In genomic region chr11:72111803-72112540, GRCh38 we compare ENCODE assay signal across 8 cellular contexts. TPM values are rescaled to one million over a fixed set of nuclear protein-coding genes. Genes with fewer than 3 reads are reported as not detected.
DNase-seq lines count a peak whose midpoint lies in the region; ATAC-seq and TF ChIP-seq lines count a peak whose summit lies in the region.

No MANE protein-coding gene starts in this region.

- H3K4me1 ChIP-seq in IMR-90 (ENCODE audit: control insufficient read depth, insufficient read depth, low read length) (peaks cover 8% of the 10 kb centered on the region; the same call in 1 of the 2 replicates), OCI-LY7 (ENCODE audit: insufficient read depth, low read length, poor library complexity, severe bottlenecking) (peaks cover 19% of the 10 kb centered on the region), esophagus squamous epithelium (peaks cover 0 to 21% (median 8%) of the 10 kb centered on the region in 3 donors), muscle layer of duodenum (ENCODE audit: control insufficient read depth in 1 of 2, insufficient read depth in 2 of 2, low read length in 2 of 2) (peaks cover 6% of the 10 kb centered on the region in 2 donors)

- in situ Hi-C loops in IMR-90 (cut with MboI; ENCODE audit: low sequenced_read_pairs): no loop called here

- peak overlapping the region; percentile 82 for H4K5ac ChIP-seq in IMR-90 (ENCODE audit: low read depth, low read length)

- H3K27ac ChIP-seq in IMR-90 (ENCODE audit: insufficient read depth, low read length) (peak overlapping the region; percentile 90), OCI-LY7 (ENCODE audit: low read depth, low read length, poor library complexity, severe bottlenecking) (peak overlapping the region; percentile 78), esophagus squamous epithelium (peak overlapping the region; percentile 89 to 99 (median 98)), muscle layer of duodenum (ENCODE audit: low read length) (peak overlapping the region; percentile 100)

- H3K36me3 ChIP-seq in IMR-90 (ENCODE audit: control insufficient read depth, insufficient read depth, low read length) (no peaks in the 10 kb centered on the region; the same call in 1 of the 2 replicates), OCI-LY7 (ENCODE audit: insufficient read depth, low read length) (peaks cover 8% of the 10 kb centered on the region; the same call in 1 of the 2 replicates), esophagus squamous epithelium (peaks cover 0 to 36% (median 0%) of the 10 kb centered on the region in 3 donors), muscle layer of duodenum (ENCODE audit: control insufficient read depth in 1 of 2, insufficient read depth in 2 of 2, low read length in 2 of 2) (peaks cover 3 to 15% of the 10 kb centered on the region in 2 donors)

- peak overlapping the region; percentile 95 for H2BK5ac ChIP-seq in IMR-90 (ENCODE audit: low read depth, low read length, poor library complexity, severe bottlenecking)

- H3K9me3 ChIP-seq in IMR-90 (ENCODE audit: control insufficient read depth, insufficient read depth, low read length) (no peaks in the 10 kb centered on the region), OCI-LY7 (ENCODE audit: low read length) (no peaks in the 10 kb centered on the region), esophagus squamous epithelium (no peaks in the 10 kb centered on the region), muscle layer of duodenum (ENCODE audit: control insufficient read depth in 1 of 2, low read length in 2 of 2) (no peaks in the 10 kb centered on the region)

- H2AK5ac ChIP-seq in IMR-90 (ENCODE audit: low read depth, low read length): peak overlapping the region; percentile 83

- peak overlapping the region; percentile 99 for H3K14ac ChIP-seq in IMR-90 (replicated peaks; ENCODE audit: low read depth, low read length)

- H3K27me3 ChIP-seq in IMR-90 (ENCODE audit: control insufficient read depth, insufficient read depth, low read length) (no peaks in the 10 kb centered on the region), esophagus squamous epithelium (no peaks in the 10 kb centered on the region), muscle layer of duodenum (ENCODE audit: low read depth, low read length) (no peaks in the 10 kb centered on the region)

- H2BK20ac ChIP-seq in IMR-90 (ENCODE audit: low read depth, low read length): peak overlapping the region; percentile 94

- TSS peak; percentile 90 for BruUV-seq in IMR-90 (replicated peaks; lab: Mats Ljungman, UMichigan)
- BruUV-seq in OCI-LY7 (replicated peaks; lab: Mats Ljungman, UMichigan): TSS peak; percentile 87

- H4K8ac ChIP-seq in IMR-90 (ENCODE audit: low read depth in 2 of 2, low read length in 2 of 2): peak overlapping the region; percentile 96 to 99

- intact Hi-C loops in IMR-90 (cut with micrococcal nuclease) (no loop called here), OCI-LY7 (cut with micrococcal nuclease; ENCODE audit: unreplicated experiment) (loop anchor here (1.0 kb wide), 2 partner anchors 9 to 111 kb away; partner anchors contain the start of gene LAMTOR1), esophagus squamous epithelium (cut with DNase I) (no loop called here)

- H3K9ac ChIP-seq in IMR-90 (ENCODE audit: low read depth, low read length): peak overlapping the region; percentile 94

- H3K4me2 ChIP-seq in IMR-90 (ENCODE audit: low read depth, low read length): peak overlapping the region; percentile 84
- peak overlapping the region; percentile 93 for H3K4me2 ChIP-seq in OCI-LY7 (ENCODE audit: low read length)

- H3K4me3 ChIP-seq in IMR-90 (ENCODE audit: insufficient read depth, low read depth, low read length) (peak overlapping the region; percentile 54), OCI-LY7 (ENCODE audit: low read depth, low read length, poor library complexity, severe bottlenecking) (peak overlapping the region; percentile 76), esophagus squamous epithelium (peak overlapping the region; percentile 47 to 79 (median 72)), muscle layer of duodenum (ENCODE audit: low read depth in 1 of 2, low read length in 2 of 2) (peak overlapping the region; percentile 61 to 87)

- ATAC-seq in GM21529 (IDR thresholded peaks at IDR 0.05; ENCODE audit: unreplicated experiment) (peak; percentile 87), IMR-90 (ENCODE audit: low read depth) (peak; percentile 95)

- H2BK15ac ChIP-seq in IMR-90 (ENCODE audit: low read depth, low read length): peak overlapping the region; percentile 89; the same call in 2 of the 3 replicates

- POLR2A ChIA-PET in IMR-90 (lab: Charles Lee; ENCODE audit: unreplicated experiment) (interaction anchor here (1.0 kb wide), 1 partner anchor 9 kb away, joined by 4 read pairs; the partner anchor contains the start of gene LAMTOR1), OCI-LY7 (lab: Charles Lee) (interaction anchor here (1.3 to 1.6 kb wide), 3 partner anchors 10 to 73 kb away, joined by 4 to 7 read pairs (median 6); no protein-coding TSS in a partner anchor)

- H4K91ac ChIP-seq in IMR-90 (ENCODE audit: insufficient read depth, low read depth, low read length): peak overlapping the region; percentile 96

- peak overlapping the region; percentile 96 for H2AFZ ChIP-seq in IMR-90 (replicated peaks; ENCODE audit: low read length, poor library complexity)
- H2AFZ ChIP-seq in OCI-LY7 (ENCODE audit: low read length): peak overlapping the region; percentile 60; the same call in 1 of the 2 replicates

- peak overlapping the region; percentile 99 for H3K56ac ChIP-seq in IMR-90 (ENCODE audit: extremely low read depth, insufficient read depth, low read length)

- peak overlapping the region; percentile 98 for H2BK120ac ChIP-seq in IMR-90 (ENCODE audit: low read depth, low read length)

- H3K9me2 ChIP-seq in OCI-LY7 (ENCODE audit: insufficient read depth, low read length): no peaks in the 10 kb centered on the region

- peaks cover 14% of the 10 kb centered on the region for H3K9me1 ChIP-seq in IMR-90 (ENCODE audit: insufficient read depth, low read length)

- 0% methylated on average over 15 of the region's 29 CpGs; no CpG with 5 or more reads in 1 of the 2 experiments for WGBS in IMR-90 (ENCODE audit: extremely low coverage in 2 of 2, insufficient read length in 1 of 2), 2 experiments
- 0 to 1% methylated on average over 16 to 28 of the region's 29 CpGs for WGBS in esophagus squamous epithelium, 2 donors

- no peak for TF ChIP-seq CTCF in IMR-90 (conservative IDR thresholded peaks at IDR 0.05; ENCODE audit: low read depth, low read length)
- TF ChIP-seq CTCF in OCI-LY7 (conservative IDR thresholded peaks at IDR 0.05; ENCODE audit: low read length): no peak
- no peak for TF ChIP-seq CTCF in esophagus squamous epithelium (IDR thresholded peaks at IDR 0.05)

- dilution Hi-C loops in IMR-90 (cut with HindIII; ENCODE audit: low sequenced_read_pairs, unreplicated experiment): no loop called here

- TF ChIP-seq POLR2A in IMR-90 (IDR thresholded peaks at IDR 0.05; ENCODE audit: low read depth, low read length): peak; percentile 82
- TF ChIP-seq POLR2A in esophagus squamous epithelium (IDR thresholded peaks at IDR 0.05): peak in 3 of 4 donors; percentile 88 to 98 (median 92)

- TF ChIP-seq RAD21 in IMR-90 (IDR thresholded peaks at IDR 0.05; ENCODE audit: low read length): no peak

- H4K20me1 ChIP-seq in IMR-90 (ENCODE audit: insufficient read depth, low read length) (no peaks in the 10 kb centered on the region), OCI-LY7 (ENCODE audit: insufficient read depth, low read length) (no peaks in the 10 kb centered on the region)

- no peaks in the 10 kb centered on the region; the same call in 1 of the 2 replicates for H3K79me2 ChIP-seq in OCI-LY7 (ENCODE audit: insufficient read depth, low read depth, low read length)

- CTCF ChIA-PET in IMR-90 (lab: Yijun Ruan, JAX): interaction anchor here (0.7 to 1.8 kb wide), 2 partner anchors 32 to 87 kb away, joined by 3 to 6 read pairs; no protein-coding TSS in a partner anchor
- CTCF ChIA-PET in OCI-LY7 (lab: Charles Lee; ENCODE audit: unreplicated experiment): interaction anchor here (1.2 kb wide), 1 partner anchor 87 kb away, joined by 5 read pairs; no protein-coding TSS in a partner anchor

- DNase-seq in DMS53 (lab: John Stamatoyannopoulos, UW) (peak; percentile 100), IMR-90 (peak; percentile 99), OCI-LY7 (ENCODE audit: low spot score) (peak; percentile 99), esophagus squamous epithelium (lab: John Stamatoyannopoulos, UW) (peak; percentile 89)
- peak; percentile 91 for DNase-seq in activated T-cell treated with anti-CD3 and anti-CD28 coated beads, Interleukin-2, amount 50 U/mL, for 48 hours
- peak; percentile 74 to 84 for DNase-seq in stimulated activated CD8-positive, alpha-beta memory T cell treated with anti-CD3 and anti-CD28 coated beads, Interleukin-7, amount 100 ng/mL, for 4 hours (ENCODE audit: low read depth in 2 of 2)

- peak overlapping the region; percentile 94 for H2AK9ac ChIP-seq in IMR-90 (replicated peaks; ENCODE audit: low read depth, low read length, poor library complexity)

- H3K23ac ChIP-seq in IMR-90 (ENCODE audit: low read depth, low read length): peak overlapping the region; percentile 100

- H3K79me1 ChIP-seq in IMR-90 (ENCODE audit: low read depth in 1 of 2, low read length in 2 of 2): peaks cover 0 to 20% of the 10 kb centered on the region in 2 experiments; a peak in 2 of 4 replicates

- H3K18ac ChIP-seq in IMR-90 (ENCODE audit: low read depth, low read length): peak overlapping the region; percentile 85

- H3K4ac ChIP-seq in IMR-90 (ENCODE audit: low read depth, low read length): peak overlapping the region; percentile 99

RNA-seq across cellular contexts. Expression of gene ANAPC15, which starts 0.5 kb away (rescaled TPM):
- 66.3 and 108 TPM in 2 replicates for total RNA-seq in IMR-90 (2012; rRNA removed)
- 78.7 and 84.2 TPM in 2 replicates for polyA plus RNA-seq in IMR-90 (2012; rRNA removed)
- 46.5 and 88.3 TPM in 2 replicates for polyA plus RNA-seq in IMR-90 (2012; cell fraction: cytosol; rRNA removed)
- polyA plus RNA-seq in IMR-90 (2012; cell fraction: nucleus; rRNA removed; ENCODE audit: low replicate concordance): 15.0 and 38.6 TPM in 2 replicates
- 48.2 and 77.7 TPM in 2 replicates for total RNA-seq in OCI-LY7 (2014; rRNA removed; shearing (Covaris generic))
- 61.2 and 62.4 TPM in 2 replicates for total RNA-seq in OCI-LY7 (2022)
- total RNA-seq in esophagus squamous epithelium: 10 to 100 TPM; 17.7 to 35.3 (median 23.5) TPM

RNA-seq across cellular contexts. Expression of gene TOMT, which starts 6.2 kb away (rescaled TPM):
- total RNA-seq in IMR-90 (2012; rRNA removed): not detected in 2 replicates
- not detected in 2 replicates for polyA plus RNA-seq in IMR-90 (2012; rRNA removed)
- 0.05 TPM in 1 of 2 replicates, not detected in the other for polyA plus RNA-seq in IMR-90 (2012; cell fraction: cytosol; rRNA removed)
- 0.39 and 0.64 TPM in 2 replicates for polyA plus RNA-seq in IMR-90 (2012; cell fraction: nucleus; rRNA removed; ENCODE audit: low replicate concordance)
- total RNA-seq in OCI-LY7 (2014; rRNA removed; shearing (Covaris generic)): not detected in 2 replicates
- not detected in 2 replicates for total RNA-seq in OCI-LY7 (2022)
- total RNA-seq in esophagus squamous epithelium: not detected

RNA-seq across cellular contexts. Expression of gene LAMTOR1, which starts 8.9 kb away (rescaled TPM):
- total RNA-seq in IMR-90 (2012; rRNA removed) (118 and 137 TPM in 2 replicates), OCI-LY7 (2022) (58.6 and 61.8 TPM in 2 replicates), esophagus squamous epithelium (10 to 100 TPM; 80.1 to 99.1 (median 97.7) TPM)
- polyA plus RNA-seq in IMR-90 (2012; rRNA removed): 126 and 131 TPM in 2 replicates
- 138 and 178 TPM in 2 replicates for polyA plus RNA-seq in IMR-90 (2012; cell fraction: cytosol; rRNA removed)
- polyA plus RNA-seq in IMR-90 (2012; cell fraction: nucleus; rRNA removed; ENCODE audit: low replicate concordance): 55.2 and 81.9 TPM in 2 replicates
- 50.7 and 64.1 TPM in 2 replicates for total RNA-seq in OCI-LY7 (2014; rRNA removed; shearing (Covaris generic))

RNA-seq across cellular contexts. Expression of gene FOLR3, which starts 23.6 kb away (rescaled TPM):
- total RNA-seq in IMR-90 (2012; rRNA removed) (0.36 TPM in 1 of 2 replicates, not detected in the other), OCI-LY7 (2022) (not detected in 2 replicates), esophagus squamous epithelium (under 1 TPM in 1 of 4 donors, not detected in 3; 0.35 TPM)
- 0.27 and 0.29 TPM in 2 replicates for polyA plus RNA-seq in IMR-90 (2012; rRNA removed)
- polyA plus RNA-seq in IMR-90 (2012; cell fraction: cytosol; rRNA removed): 0.54 and 0.55 TPM in 2 replicates
- 0.16 and 0.76 TPM in 2 replicates for polyA plus RNA-seq in IMR-90 (2012; cell fraction: nucleus; rRNA removed; ENCODE audit: low replicate concordance)
- not detected in 2 replicates for total RNA-seq in OCI-LY7 (2014; rRNA removed; shearing (Covaris generic))

RNA-seq across cellular contexts. Expression of gene LRRC51, which starts 31.3 kb away (rescaled TPM):
- total RNA-seq in IMR-90 (2012; rRNA removed) (4.4 and 5.6 TPM in 2 replicates), OCI-LY7 (2022) (9.9 and 10.8 TPM in 2 replicates), esophagus squamous epithelium (1 to 10 TPM; 2.1 to 4.2 (median 3.2) TPM)
- polyA plus RNA-seq in IMR-90 (2012; rRNA removed): 5.3 and 6.3 TPM in 2 replicates
- 3.2 and 6.6 TPM in 2 replicates for polyA plus RNA-seq in IMR-90 (2012; cell fraction: cytosol; rRNA removed)
- polyA plus RNA-seq in IMR-90 (2012; cell fraction: nucleus; rRNA removed; ENCODE audit: low replicate concordance): 2.7 and 4.4 TPM in 2 replicates
- 15.3 and 21.1 TPM in 2 replicates for total RNA-seq in OCI-LY7 (2014; rRNA removed; shearing (Covaris generic))

Comparison
In these comparisons a context has a peak if more than half of its experiments do, and no peak if none do; other contexts are left out.
1. Peak in every context shown above with its lines: DNase-seq, ATAC-seq, H3K4me3 ChIP-seq and H3K27ac ChIP-seq.